2 cellular contexts compared by ENCODE assay signal in the genomic region with DNA sequence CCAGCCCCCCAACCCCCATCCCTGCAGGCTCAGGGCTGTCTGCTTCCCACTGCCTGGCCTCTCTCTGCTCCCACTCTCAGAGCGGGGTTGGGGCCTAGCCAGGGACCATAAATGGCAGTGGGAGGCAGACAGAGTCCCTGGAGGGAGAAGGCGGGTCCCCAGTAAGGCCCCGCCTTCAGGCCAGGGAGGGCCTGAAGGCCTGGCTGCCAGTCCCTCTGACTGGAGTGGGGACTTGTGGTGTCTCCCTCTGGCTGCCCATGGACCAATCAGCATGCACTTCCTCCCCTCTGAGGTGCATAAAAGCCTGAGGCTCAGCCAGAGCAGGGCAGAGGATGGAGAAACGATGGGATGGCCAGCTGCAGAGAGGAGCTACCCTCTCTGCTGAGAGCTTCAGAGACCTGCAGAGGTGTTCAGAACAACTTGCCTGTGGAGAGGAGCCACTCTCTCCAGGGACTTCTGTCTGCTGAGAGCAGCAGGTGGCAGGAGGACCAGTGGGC.
TF ChIP-seq lines count a peak whose summit lies in the region.

No MANE protein-coding gene starts in this region.

TF ChIP-seq in K562, 482 proteins besides CTCF, POLR2A, EP300 and RAD21:
- TF ChIP-seq SRF (CRISPR knock-in tag; IDR thresholded peaks at IDR 0.05) = peak in 1 of 2 experiments; percentile 90; a peak in 2 of 4 replicates
- peak in 1 of 2 experiments; percentile 27; a peak in 1 of 3 replicates for TF ChIP-seq CBX3 (IDR thresholded peaks at IDR 0.05; ENCODE audit: borderline replicate concordance in 1 of 2, low read length in 2 of 2)
- TF ChIP-seq ZNF316 (IDR thresholded peaks at IDR 0.05) = peak; percentile 12; the same call in 1 of the 2 replicates
- peak; percentile 79; the same call in 1 of the 2 replicates for TF ChIP-seq SPI1 (IDR thresholded peaks at IDR 0.05; ENCODE audit: borderline replicate concordance, low read depth, low read length)
- no peak for TF ChIP-seq POLR2G (IDR thresholded peaks at IDR 0.05; ENCODE audit: low read depth, low read length)
- TF ChIP-seq ELF1 (tag; IDR thresholded peaks at IDR 0.05) = no peak
- TF ChIP-seq NRF1 (conservative IDR thresholded peaks at IDR 0.05 in 1 of 2, IDR thresholded peaks at IDR 0.05 in 1 of 2) = peak in 1 of 2 experiments; percentile 8; a peak in 2 of 4 replicates
- 0 out of 2 replicates have a peak, but pooled peaks have one; percentile 11 for TF ChIP-seq RBFOX2 (IDR thresholded peaks at IDR 0.05; ENCODE audit: low read depth, low read length)
- TF ChIP-seq FOS (IDR thresholded peaks at IDR 0.05; ENCODE audit: extremely low read depth, insufficient read length) = peak; percentile 7
- peak; percentile 37; the same call in 1 of the 2 replicates for TF ChIP-seq MTA3 (IDR thresholded peaks at IDR 0.05; ENCODE audit: borderline replicate concordance)
- no peak for TF ChIP-seq EHMT2 (IDR thresholded peaks at IDR 0.05)
- no peak for TF ChIP-seq ZNF584 (CRISPR knock-in tag; IDR thresholded peaks at IDR 0.05; ENCODE audit: low read depth)

TF ChIP-seq in HepG2, 621 proteins besides CTCF, POLR2A, EP300 and RAD21:
- TF ChIP-seq, protein P1, sequence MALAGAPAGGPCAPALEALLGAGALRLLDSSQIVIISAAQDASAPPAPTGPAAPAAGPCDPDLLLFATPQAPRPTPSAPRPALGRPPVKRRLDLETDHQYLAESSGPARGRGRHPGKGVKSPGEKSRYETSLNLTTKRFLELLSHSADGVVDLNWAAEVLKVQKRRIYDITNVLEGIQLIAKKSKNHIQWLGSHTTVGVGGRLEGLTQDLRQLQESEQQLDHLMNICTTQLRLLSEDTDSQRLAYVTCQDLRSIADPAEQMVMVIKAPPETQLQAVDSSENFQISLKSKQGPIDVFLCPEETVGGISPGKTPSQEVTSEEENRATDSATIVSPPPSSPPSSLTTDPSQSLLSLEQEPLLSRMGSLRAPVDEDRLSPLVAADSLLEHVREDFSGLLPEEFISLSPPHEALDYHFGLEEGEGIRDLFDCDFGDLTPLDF (CRISPR knock-in tag; IDR thresholded peaks at IDR 0.05) = no peak
- TF ChIP-seq ZBTB8A (CRISPR knock-in tag; IDR thresholded peaks at IDR 0.05; ENCODE audit: borderline replicate concordance, low read depth) = no peak
- no peak for TF ChIP-seq ZNF607 (CRISPR knock-in tag; IDR thresholded peaks at IDR 0.05; ENCODE audit: borderline replicate concordance)
- 0 out of 2 replicates have a peak, but pooled peaks have one; percentile 15 for TF ChIP-seq SRF (IDR thresholded peaks at IDR 0.05; ENCODE audit: low read depth, low read length)
- TF ChIP-seq POLR2AphosphoS2 (IDR thresholded peaks at IDR 0.05; ENCODE audit: low read depth, low read length) = no peak
- no peak for TF ChIP-seq ZNF317 (CRISPR knock-in tag; IDR thresholded peaks at IDR 0.05)
TF ChIP-seq in HepG2: peak in this region for 1.
